ENCODE assay signal across 24 cellular contexts in genomic region chr12:50610171-50610570, GRCh38.
"Had no signal": no experiment of that assay in that cellular context is flagged by ENCODE, and none has a peak within 500 bp of the region (broad histone marks: within the 10 kb centered on the region; RNA-seq: fewer than 3 reads in every experiment).

No MANE protein-coding gene starts in this region.

- H3K9ac ChIP-seq: parathyroid adenoma had no signal

- H3K9me3 ChIP-seq: lower lobe of right lung, neutrophil, right atrium auricular region, suprapubic skin, transverse colon, vagina had no signal

- H2AFZ ChIP-seq: parathyroid adenoma had no signal

- DNase-seq: effector memory CD4-positive, alpha-beta T cell; hypothalamus; immature natural killer cell; islet precursor cell; kidney glomerular epithelial cell; left colon; left ventricle myocardium superior; lower lobe of right lung; natural killer cell; small intestine; stimulated activated CD4-positive, alpha-beta T cell treated with anti-CD3 and anti-CD28 coated beads, Interleukin-12 subunit alpha, Interleukin-12 subunit beta, amount 100 ng/mL, for 4 hours; stimulated activated CD4-positive, alpha-beta T cell treated with anti-CD3 and anti-CD28 coated beads, Interleukin-1b, Interleukin-23, amount 100 ng/mL, for 48 hours; stimulated activated CD4-positive, alpha-beta T cell treated with anti-CD3 and anti-CD28 coated beads, Interleukin-4, amount 100 ng/mL, for 1 hour; stimulated activated CD8-positive, alpha-beta memory T cell treated with anti-CD3 and anti-CD28 coated beads, Interleukin-4, amount 100 ng/mL, for 48 hours; stimulated activated naive CD4-positive, alpha-beta T cell; stimulated activated naive CD8-positive, alpha-beta T cell treated with anti-CD3 and anti-CD28 coated beads, Interleukin-15, amount 100 ng/mL, for 72 hours; transverse colon had no signal

- ATAC-seq: left colon; left ventricle myocardium superior; lower lobe of right lung; natural killer cell; stimulated activated naive CD8-positive, alpha-beta T cell treated with anti-CD3 and anti-CD28 coated beads, Interleukin-15, amount 100 ng/mL, for 72 hours had no signal

- H3K4me3 ChIP-seq: lower lobe of right lung, right atrium auricular region, suprapubic skin, transverse colon, vagina had no signal

- H3K27ac ChIP-seq: lower lobe of right lung, neutrophil, parathyroid adenoma, right atrium auricular region, suprapubic skin, transverse colon, vagina had no signal

- H3K27me3 ChIP-seq: neutrophil, right atrium auricular region, suprapubic skin, transverse colon, vagina had no signal

- H3K36me3 ChIP-seq: lower lobe of right lung, right atrium auricular region, suprapubic skin, transverse colon, vagina had no signal

- FAIRE-seq: colon, frontal cortex, small intestine had no signal
